30 cellular contexts compared by ENCODE assay signal in genomic region chr11:40149721-40150120, GRCh38.
"Had no signal": no experiment of that assay in that cellular context is flagged by ENCODE, and none has a peak within 500 bp of the region (broad histone marks: within the 10 kb centered on the region; RNA-seq: fewer than 3 reads in every experiment).

No MANE protein-coding gene starts in this region.

- H3K9ac ChIP-seq: neural progenitor cell, parathyroid adenoma had no signal

- H3K4me3 ChIP-seq: esophagus squamous epithelium, lower lobe of right lung, mucosa of descending colon, neural progenitor cell, right atrium auricular region, stomach, thoracic aorta, tibial nerve, upper lobe of left lung, uterus had no signal

- H3K4me1 Mint-ChIP-seq: memory B cell; mesothelial cell of epicardium; naive B cell; nephron; stimulated activated effector memory CD8-positive, alpha-beta T cell treated with anti-CD3 and anti-CD28 coated beads, Interleukin-12 subunit alpha, Interleukin-12 subunit beta, amount 100 ng/mL, for 72 hours had no signal

- H3K9me3 ChIP-seq: right atrium auricular region, thoracic aorta, uterus had no signal

- DNase-seq: cortex of kidney; effector memory CD8-positive, alpha-beta T cell; erythroblast; esophagus squamous epithelium; hypothalamus; left ventricle myocardium superior; lower lobe of right lung; mucosa of descending colon; naive B cell; stimulated activated CD4-positive, alpha-beta T cell treated with anti-CD3 and anti-CD28 coated beads, Interleukin-2, amount 100 ng/mL, for 24 hours; stimulated activated CD4-positive, alpha-beta T cell treated with anti-CD3 and anti-CD28 coated beads, Interleukin-4, amount 100 ng/mL, for 24 hours; stimulated activated naive CD4-positive, alpha-beta T cell treated with Interleukin-2 at 50 U/mL for 16 hours; stomach; substantia nigra; upper lobe of left lung; uterus had no signal

- H3K4me3 Mint-ChIP-seq: effector memory CD8-positive, alpha-beta T cell; memory B cell; mesothelial cell of epicardium; naive B cell; nephron; neural progenitor cell; stimulated activated effector memory CD8-positive, alpha-beta T cell treated with anti-CD3 and anti-CD28 coated beads, Interleukin-12 subunit alpha, Interleukin-12 subunit beta, amount 100 ng/mL, for 72 hours had no signal

- H3K27ac ChIP-seq: esophagus squamous epithelium, lower lobe of right lung, neural progenitor cell, parathyroid adenoma, right atrium auricular region, stomach, thoracic aorta, tibial nerve, upper lobe of left lung, uterus had no signal

- FAIRE-seq: endometrium, frontal cortex, keratinocyte had no signal

- H3K4me2 ChIP-seq: neural progenitor cell had no signal

- H3K36me3 Mint-ChIP-seq: memory B cell; naive B cell; neural progenitor cell; stimulated activated effector memory CD8-positive, alpha-beta T cell treated with anti-CD3 and anti-CD28 coated beads, Interleukin-12 subunit alpha, Interleukin-12 subunit beta, amount 100 ng/mL, for 72 hours had no signal

- H3K36me3 ChIP-seq: esophagus squamous epithelium, lower lobe of right lung, neural progenitor cell, right atrium auricular region, stomach, thoracic aorta, tibial nerve, upper lobe of left lung, uterus had no signal

- H3K27me3 Mint-ChIP-seq: effector memory CD8-positive, alpha-beta T cell; memory B cell; naive B cell; progenitor cell of endocrine pancreas had no signal

- H3K27ac Mint-ChIP-seq: effector memory CD8-positive, alpha-beta T cell; memory B cell; mesothelial cell of epicardium; naive B cell; nephron; neural progenitor cell; progenitor cell of endocrine pancreas; stimulated activated effector memory CD8-positive, alpha-beta T cell treated with anti-CD3 and anti-CD28 coated beads, Interleukin-12 subunit alpha, Interleukin-12 subunit beta, amount 100 ng/mL, for 72 hours had no signal

- H3K4me1 ChIP-seq: esophagus squamous epithelium, lower lobe of right lung, neural progenitor cell, parathyroid adenoma, right atrium auricular region, stomach, tibial nerve, upper lobe of left lung, uterus had no signal

- H3K27me3 ChIP-seq: esophagus squamous epithelium, neural progenitor cell, right atrium auricular region, stomach, tibial nerve, upper lobe of left lung, uterus had no signal

- H2AFZ ChIP-seq: neural progenitor cell, parathyroid adenoma had no signal

- ATAC-seq: effector memory CD8-positive, alpha-beta T cell; left ventricle myocardium superior; lower lobe of right lung; mucosa of descending colon; sciatic nerve; stimulated activated effector memory CD8-positive, alpha-beta T cell treated with anti-CD3 and anti-CD28 coated beads, Interleukin-12 subunit alpha, Interleukin-12 subunit beta, amount 100 ng/mL, for 72 hours had no signal
